In the genomic region with DNA sequence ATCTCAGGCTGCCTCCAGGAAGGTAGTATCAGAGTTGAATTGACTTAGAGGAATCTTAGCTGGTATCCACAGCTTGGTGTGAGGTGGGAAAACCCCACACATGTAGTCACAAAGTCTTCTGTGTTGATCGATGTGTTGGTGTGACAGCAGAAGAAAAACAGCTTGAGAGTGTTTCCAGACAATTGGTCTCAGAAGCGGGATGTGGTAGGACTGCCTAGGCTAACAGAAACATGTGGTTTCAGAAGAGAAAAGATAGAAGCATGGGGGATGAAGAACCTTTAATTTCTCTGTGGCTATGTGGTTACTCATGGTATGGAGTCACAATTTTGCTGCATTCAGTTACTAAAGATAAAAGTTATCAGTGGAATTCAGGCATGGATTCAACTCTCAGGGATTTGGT, we compare ENCODE assay signal across 20 cellular contexts.
DNase-seq lines count a peak whose midpoint lies in the region; ATAC-seq, FAIRE-seq and TF ChIP-seq lines count a peak whose summit lies in the region.
"Had no signal": no experiment of that assay in that cellular context is flagged by ENCODE, and none has a peak within 500 bp of the region (broad histone marks: within the 10 kb centered on the region; RNA-seq: fewer than 3 reads in every experiment).

No MANE protein-coding gene starts in this region.

- H3K4me1 Mint-ChIP-seq in GM23338, result no peaks in the 10 kb centered on the region
- H3K4me1 Mint-ChIP-seq in astrocyte (ENCODE audit: low read depth, unreplicated experiment), result peaks cover 20% of the 10 kb centered on the region
- peaks cover 2% of the 10 kb centered on the region for H3K4me1 Mint-ChIP-seq in activated CD4-positive, alpha-beta T cell treated with anti-CD3 and anti-CD28 coated beads, Interleukin-2, amount 10 ng/mL, durations not matched to agents 7 days and 5 days
- H3K4me1 Mint-ChIP-seq in osteocyte (ENCODE audit: unreplicated experiment), result no peaks in the 10 kb centered on the region
- H3K4me1 Mint-ChIP-seq: activated CD4-positive, alpha-beta memory T cell treated with anti-CD3 and anti-CD28 coated beads, Interleukin-2, amount 10 ng/mL, durations not matched to agents 7 days and 5 days; nephron progenitor cell had no signal

- no peak overlapping the region for H3K4me3 Mint-ChIP-seq in GM23338
- no peak overlapping the region for H3K4me3 Mint-ChIP-seq in astrocyte (ENCODE audit: unreplicated experiment)
- H3K4me3 Mint-ChIP-seq in activated CD4-positive, alpha-beta T cell treated with anti-CD3 and anti-CD28 coated beads, Interleukin-2, amount 10 ng/mL, durations not matched to agents 7 days and 5 days, result no peak overlapping the region
- no peak overlapping the region for H3K4me3 Mint-ChIP-seq in osteocyte (ENCODE audit: unreplicated experiment)
- H3K4me3 Mint-ChIP-seq: activated CD4-positive, alpha-beta memory T cell treated with anti-CD3 and anti-CD28 coated beads, Interleukin-2, amount 10 ng/mL, durations not matched to agents 7 days and 5 days; nephron progenitor cell; stimulated activated naive CD8-positive, alpha-beta T cell treated with anti-CD3 and anti-CD28 coated beads, Interleukin-15, Interleukin-2, amounts not matched to agents 100 ng/mL and 50 ng/mL, for 24 hours had no signal

- DNase-seq in GM23338 (ENCODE audit: low spot score) (no peak), astrocyte (ENCODE audit: low read depth) (peak; percentile 61), RKO (ENCODE audit: low spot score) (no peak), posterior cingulate gyrus (no peak), osteocyte (ENCODE audit: extremely low spot score, unreplicated experiment) (no peak)
- no peak for DNase-seq in activated CD4-positive, alpha-beta T cell treated with anti-CD3 and anti-CD28 coated beads, Interleukin-2, amount 10 ng/mL, durations not matched to agents 7 days and 5 days
- DNase-seq: activated CD4-positive, alpha-beta memory T cell treated with anti-CD3 and anti-CD28 coated beads, Interleukin-2, amount 10 ng/mL, durations not matched to agents 7 days and 5 days; activated gamma-delta T cell; DND-41; heart left ventricle; IMR-90; NCI-H187; nephron progenitor cell; SHP77; sigmoid colon had no signal

- no peaks in the 10 kb centered on the region for H3K36me3 ChIP-seq in GM23338 (ENCODE audit: insufficient read depth)
- no peaks in the 10 kb centered on the region for H3K36me3 ChIP-seq in astrocyte (ENCODE audit: insufficient read depth, low read length)
- H3K36me3 ChIP-seq: cardiac muscle cell, heart left ventricle, sigmoid colon had no signal

- TF ChIP-seq CTCF in GM23338 (conservative IDR thresholded peaks at IDR 0.05; ENCODE audit: low read depth in 2 of 2) (no peak), astrocyte (IDR thresholded peaks at IDR 0.05; ENCODE audit: insufficient read depth, low read depth, low read length) (no peak), osteocyte (IDR thresholded peaks at IDR 0.05) (no peak)

- H3K79me2 ChIP-seq in GM23338 (replicated peaks; ENCODE audit: insufficient read depth), result no peaks in the 10 kb centered on the region
- H3K79me2 ChIP-seq in astrocyte (ENCODE audit: insufficient read depth, low read length), result no peaks in the 10 kb centered on the region

- CTCF ChIA-PET in activated CD4-positive, alpha-beta T cell treated with anti-CD3 and anti-CD28 coated beads, Interleukin-2, amount 10 ng/mL, durations not matched to agents 7 days and 5 days (lab: Charles Lee), result no interaction called here

- H3K36me3 Mint-ChIP-seq in GM23338 (ENCODE audit: low read depth) (no peaks in the 10 kb centered on the region), astrocyte (ENCODE audit: low read depth, unreplicated experiment) (no peaks in the 10 kb centered on the region), osteocyte (ENCODE audit: unreplicated experiment) (no peaks in the 10 kb centered on the region)
- H3K36me3 Mint-ChIP-seq in activated CD4-positive, alpha-beta T cell treated with anti-CD3 and anti-CD28 coated beads, Interleukin-2, amount 10 ng/mL, durations not matched to agents 7 days and 5 days (ENCODE audit: low read depth), result no peaks in the 10 kb centered on the region

- H3K9me2 ChIP-seq in GM23338 (ENCODE audit: insufficient read depth), result no peaks in the 10 kb centered on the region

- no peak overlapping the region for H3K27ac Mint-ChIP-seq in GM23338
- peak overlapping the region; percentile 94 for H3K27ac Mint-ChIP-seq in astrocyte (ENCODE audit: unreplicated experiment)
- no peak overlapping the region for H3K27ac Mint-ChIP-seq in activated CD4-positive, alpha-beta T cell treated with anti-CD3 and anti-CD28 coated beads, Interleukin-2, amount 10 ng/mL, durations not matched to agents 7 days and 5 days
- H3K27ac Mint-ChIP-seq in osteocyte (ENCODE audit: unreplicated experiment), result no peak overlapping the region
- H3K27ac Mint-ChIP-seq: activated CD4-positive, alpha-beta memory T cell treated with anti-CD3 and anti-CD28 coated beads, Interleukin-2, amount 10 ng/mL, durations not matched to agents 7 days and 5 days; nephron progenitor cell; stimulated activated naive CD8-positive, alpha-beta T cell treated with anti-CD3 and anti-CD28 coated beads, Interleukin-15, Interleukin-2, amounts not matched to agents 100 ng/mL and 50 ng/mL, for 24 hours had no signal

- intact Hi-C loops in posterior cingulate gyrus (cut with DNase I), result no loop called here

- no peak for TF ChIP-seq POLR2A in GM18505 (IDR thresholded peaks at IDR 0.05; ENCODE audit: borderline replicate concordance, extremely low read depth, insufficient read depth, insufficient read length)

- H3F3A ChIP-seq in GM23338 (replicated peaks; ENCODE audit: low read depth), result no peaks in the 10 kb centered on the region

- no peak overlapping the region for H3K27ac ChIP-seq in GM23338 (ENCODE audit: low read depth)
- H3K27ac ChIP-seq in astrocyte (ENCODE audit: low read depth, low read length), result no peak overlapping the region
- H3K27ac ChIP-seq: cardiac muscle cell, heart left ventricle, sigmoid colon had no signal

- POLR2A ChIA-PET in activated CD4-positive, alpha-beta T cell treated with anti-CD3 and anti-CD28 coated beads, Interleukin-2, amount 10 ng/mL, durations not matched to agents 7 days and 5 days (lab: Charles Lee), result no interaction called here

- H3K27me3 Mint-ChIP-seq in GM23338 (ENCODE audit: insufficient read depth, low read depth, poor library complexity) (no peaks in the 10 kb centered on the region), astrocyte (ENCODE audit: low read depth, unreplicated experiment) (no peaks in the 10 kb centered on the region), osteocyte (ENCODE audit: unreplicated experiment) (no peaks in the 10 kb centered on the region)
- no peaks in the 10 kb centered on the region for H3K27me3 Mint-ChIP-seq in activated CD4-positive, alpha-beta T cell treated with anti-CD3 and anti-CD28 coated beads, Interleukin-2, amount 10 ng/mL, durations not matched to agents 7 days and 5 days
- H3K27me3 Mint-ChIP-seq: activated CD4-positive, alpha-beta memory T cell treated with anti-CD3 and anti-CD28 coated beads, Interleukin-2, amount 10 ng/mL, durations not matched to agents 7 days and 5 days; stimulated activated naive CD8-positive, alpha-beta T cell treated with anti-CD3 and anti-CD28 coated beads, Interleukin-15, Interleukin-2, amounts not matched to agents 100 ng/mL and 50 ng/mL, for 24 hours had no signal

- no peaks in the 10 kb centered on the region for H3K9me3 ChIP-seq in astrocyte (ENCODE audit: insufficient read depth, low read depth, low read length)
- H3K9me3 ChIP-seq: sigmoid colon had no signal

- H3K27me3 ChIP-seq in GM23338 (ENCODE audit: insufficient read depth) (no peaks in the 10 kb centered on the region), astrocyte (ENCODE audit: insufficient read depth, low read length) (no peaks in the 10 kb centered on the region)
- H3K27me3 ChIP-seq: cardiac muscle cell, heart left ventricle, sigmoid colon had no signal

- H3K4me1 ChIP-seq in GM23338 (ENCODE audit: insufficient read depth), result no peaks in the 10 kb centered on the region
- H3K4me1 ChIP-seq in astrocyte (ENCODE audit: insufficient read depth, low read length), result no peaks in the 10 kb centered on the region
- H3K4me1 ChIP-seq: heart left ventricle, sigmoid colon had no signal

- no peak overlapping the region for H3K9ac ChIP-seq in astrocyte (ENCODE audit: low read length)

- H2AFZ ChIP-seq in GM23338 (peak overlapping the region; percentile 23; the same call in 1 of the 2 replicates), astrocyte (ENCODE audit: low read depth, low read length) (no peak overlapping the region)

- ATAC-seq in GM18505 (IDR thresholded peaks at IDR 0.05; ENCODE audit: unreplicated experiment) (peak; percentile 37), GM23338 (no peak), HG03354 (IDR thresholded peaks at IDR 0.05; ENCODE audit: poor library complexity, severe bottlenecking, unreplicated experiment) (peak; percentile 49)
- ATAC-seq: heart left ventricle had no signal

- no peak for FAIRE-seq in astrocyte (lab: Jason Lieb, UNC)
- FAIRE-seq: TTC549 had no signal

- no peak overlapping the region for H3K4me2 ChIP-seq in GM23338
- H3K4me2 ChIP-seq in astrocyte (ENCODE audit: low read length), result no peak overlapping the region

- no peak overlapping the region for H3K4me3 ChIP-seq in GM23338
- H3K4me3 ChIP-seq in astrocyte (ENCODE audit: insufficient read depth, low read depth, low read length), result no peak overlapping the region
- H3K4me3 ChIP-seq: cardiac muscle cell, heart left ventricle, sigmoid colon had no signal

- H3K9me3 Mint-ChIP-seq in GM23338 (no peaks in the 10 kb centered on the region), astrocyte (ENCODE audit: unreplicated experiment) (no peaks in the 10 kb centered on the region), osteocyte (ENCODE audit: unreplicated experiment) (no peaks in the 10 kb centered on the region)
- H3K9me3 Mint-ChIP-seq in activated CD4-positive, alpha-beta T cell treated with anti-CD3 and anti-CD28 coated beads, Interleukin-2, amount 10 ng/mL, durations not matched to agents 7 days and 5 days, result no peaks in the 10 kb centered on the region
- H3K9me3 Mint-ChIP-seq: activated CD4-positive, alpha-beta memory T cell treated with anti-CD3 and anti-CD28 coated beads, Interleukin-2, amount 10 ng/mL, durations not matched to agents 7 days and 5 days; nephron progenitor cell had no signal

- H4K20me1 ChIP-seq in GM23338 (replicated peaks; ENCODE audit: insufficient read depth) (no peaks in the 10 kb centered on the region), astrocyte (ENCODE audit: insufficient read depth, low read length) (no peaks in the 10 kb centered on the region)

TF ChIP-seq in GM23338, 12 proteins besides CTCF, POLR2A, EP300 and RAD21 (continues in another document):
- no peak for TF ChIP-seq NANOG (IDR thresholded peaks at IDR 0.05; ENCODE audit: borderline replicate concordance)
